Comparison of ENCODE assay signal across 12 cellular contexts in genomic region chr12:57235728-57236131, GRCh38. TPM values are rescaled to one million over a fixed set of nuclear protein-coding genes. Genes with fewer than 3 reads are reported as not detected.
DNase-seq lines count a peak whose midpoint lies in the region; ATAC-seq and TF ChIP-seq lines count a peak whose summit lies in the region.
"Had no signal": no experiment of that assay in that cellular context is flagged by ENCODE, and none has a peak within 500 bp of the region (broad histone marks: within the 10 kb centered on the region; RNA-seq: fewer than 3 reads in every experiment).

No MANE protein-coding gene starts in this region.

- intact Hi-C loops in ascending aorta (cut with DNase I): loop anchor here (5.0 kb wide), 1 partner anchor 483 kb away; the partner anchor contains the start of gene PRIM1

- no peak overlapping the region for H3K9ac ChIP-seq in subcutaneous abdominal adipose tissue (ENCODE audit: low read length in 5 of 5)

- DNase-seq in activated CD8-positive, alpha-beta memory T cell treated with anti-CD3 and anti-CD28 coated beads for 24 hours: peak; percentile 71
- DNase-seq in activated CD8-positive, alpha-beta memory T cell treated with anti-CD3 and anti-CD28 coated beads, Interleukin-2, amount 50 U/mL, for 48 hours: no peak
- no peak for DNase-seq in ascending aorta (ENCODE audit: low spot score in 2 of 2)
- DNase-seq in left lobe of liver (ENCODE audit: low spot score): peak; percentile 44
- no peak for DNase-seq in GM13976 (ENCODE audit: low spot score)
- DNase-seq: dermis blood vessel endothelial cell, NCI-H1417 treated with DMSO at 0.1 percent for 48 hours, NCI-H446 treated with DMSO at 0.1 percent for 48 hours, SW 1271 had no signal

- in situ Hi-C loops in GM13976 (cut with MboI; ENCODE audit: low sequenced_read_pairs, unreplicated experiment): no loop called here

- H3K27ac ChIP-seq in ascending aorta (peak overlapping the region; percentile 65 to 74), subcutaneous abdominal adipose tissue (ENCODE audit: low read depth, low read length) (no peak overlapping the region)

- no peak for TF ChIP-seq CTCF in ascending aorta (IDR thresholded peaks at IDR 0.05)
- TF ChIP-seq CTCF in GM13976 (IDR thresholded peaks at IDR 0.05; ENCODE audit: borderline replicate concordance, control extremely low read depth, extremely low read depth, insufficient read depth, missing control alignments): no peak

- H3K4me3 ChIP-seq in ascending aorta (peak overlapping the region in 1 of 2 donors; percentile 52), subcutaneous abdominal adipose tissue (ENCODE audit: low read depth in 1 of 5, low read length in 5 of 5) (peak overlapping the region in 4 of 5 donors; percentile 11 to 51 (median 42))

- H3K27me3 ChIP-seq in ascending aorta: peaks cover 11% of the 10 kb centered on the region
- H3K27me3 ChIP-seq in subcutaneous abdominal adipose tissue (ENCODE audit: control insufficient read depth in 5 of 5, insufficient read depth in 4 of 5, low read length in 5 of 5): peaks cover 33 to 49% (median 39%) of the 10 kb centered on the region in 5 donors

- H3K36me3 ChIP-seq in ascending aorta (peaks cover 23 to 31% of the 10 kb centered on the region in 2 donors), subcutaneous abdominal adipose tissue (ENCODE audit: control insufficient read depth in 5 of 5, insufficient read depth in 5 of 5, low read length in 5 of 5) (peaks cover 0 to 37% (median 32%) of the 10 kb centered on the region in 5 donors)

- peaks cover 19 to 31% of the 10 kb centered on the region in 2 donors for H3K4me1 ChIP-seq in ascending aorta
- peaks cover 4 to 55% (median 51%) of the 10 kb centered on the region in 5 donors for H3K4me1 ChIP-seq in subcutaneous abdominal adipose tissue (ENCODE audit: control insufficient read depth in 5 of 5, insufficient read depth in 5 of 5, low read length in 5 of 5)

- ATAC-seq in left lobe of liver (no peak), GM19452 (IDR thresholded peaks at IDR 0.05; ENCODE audit: unreplicated experiment) (no peak), GM21367 (IDR thresholded peaks at IDR 0.05; ENCODE audit: unreplicated experiment) (no peak)

- H3K9me3 ChIP-seq in ascending aorta (no peaks in the 10 kb centered on the region), subcutaneous abdominal adipose tissue (ENCODE audit: control insufficient read depth in 5 of 5, low read length in 5 of 5) (no peaks in the 10 kb centered on the region)

RNA-seq across cellular contexts. Expression of gene SHMT2, which starts 6.2 kb away (rescaled TPM):
- total RNA-seq in ascending aorta: 136 TPM
- 242 TPM for total RNA-seq in left lobe of liver

RNA-seq across cellular contexts. Expression of gene STAC3, which starts 15.3 kb away (rescaled TPM):
- total RNA-seq in ascending aorta (not detected), left lobe of liver (2.3 TPM)
- total RNA-seq: dermis blood vessel endothelial cell had no signal

RNA-seq across cellular contexts. Expression of gene NXPH4, which starts 19.1 kb away (rescaled TPM):
- total RNA-seq in ascending aorta: not detected
- total RNA-seq in left lobe of liver: 0.13 TPM

Comparison
In these comparisons a context has a peak if more than half of its experiments do, and no peak if none do; other contexts are left out.
1. DNase-seq: peak in activated CD8-positive, alpha-beta memory T cell treated with anti-CD3 and anti-CD28 coated beads for 24 hours (single experiment) and left lobe of liver (single experiment); none in activated CD8-positive, alpha-beta memory T cell treated with anti-CD3 and anti-CD28 coated beads, Interleukin-2, amount 50 U/mL, for 48 hours (single experiment), ascending aorta (0 of 2) and GM13976 (single experiment).